1 cellular context compared by ENCODE assay signal in the genomic region with DNA sequence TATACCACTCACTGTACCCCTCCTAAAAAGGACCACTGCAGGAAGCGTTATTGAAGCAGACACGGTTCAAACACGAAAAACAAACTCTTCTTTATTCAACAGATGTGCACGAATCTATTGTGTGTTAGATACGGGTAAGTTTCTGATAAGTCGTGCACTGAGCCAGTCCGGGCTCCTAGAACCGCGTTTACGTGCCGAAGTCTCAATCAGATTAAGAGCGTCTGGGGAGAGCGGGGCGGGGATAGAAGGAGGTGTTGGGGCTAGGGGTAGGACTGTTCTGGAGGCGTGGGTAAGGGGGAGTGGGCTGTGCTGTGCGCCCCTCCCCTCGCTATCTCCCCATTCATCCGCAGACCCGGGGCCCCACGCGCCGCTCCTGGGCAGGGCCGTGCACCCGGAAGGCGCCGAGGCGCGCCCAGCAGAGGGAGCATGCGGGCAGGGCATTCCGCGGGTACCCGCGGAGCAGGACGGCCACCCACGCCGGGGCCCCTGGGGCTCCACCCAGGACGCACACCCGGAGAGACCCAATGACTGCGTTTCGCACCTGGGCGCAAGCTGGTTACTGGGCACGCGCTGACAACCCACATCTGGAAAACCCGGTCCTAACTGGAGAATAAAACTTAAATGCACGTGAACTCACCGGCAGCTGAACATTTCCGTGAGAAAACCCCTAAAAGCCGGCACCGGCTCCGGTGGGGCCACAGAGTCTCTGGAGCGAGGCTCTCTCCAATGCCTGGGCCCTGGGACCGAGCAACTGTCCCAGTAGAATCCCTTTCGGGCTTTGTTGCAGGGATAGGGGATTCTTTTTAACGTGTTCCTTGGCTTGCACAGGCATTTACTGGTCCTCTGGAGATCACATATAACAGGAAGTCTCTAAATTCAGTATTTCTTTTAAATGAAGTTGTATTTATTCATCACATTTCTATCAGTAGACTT.
TF ChIP-seq lines count a peak whose summit lies in the region.

No MANE protein-coding gene starts in this region.

TF ChIP-seq in HCT116, 20 proteins besides CTCF, POLR2A, EP300 and RAD21 (continued from another document):
- TF ChIP-seq YY1 (IDR thresholded peaks at IDR 0.05; ENCODE audit: extremely low read depth, insufficient replicate concordance, low read depth, low read length), result no peak
- peak; percentile 63 for TF ChIP-seq POLR2AphosphoS5 (IDR thresholded peaks at IDR 0.05; ENCODE audit: low read depth, low read length)
- TF ChIP-seq EGR1 (IDR thresholded peaks at IDR 0.05; ENCODE audit: low read depth), result peak; percentile 97
- TF ChIP-seq TCF7L2 (IDR thresholded peaks at IDR 0.05; ENCODE audit: borderline replicate concordance, extremely low read depth, insufficient read depth, insufficient read length), result no peak
- no peak for TF ChIP-seq JUND (IDR thresholded peaks at IDR 0.05)
- no peak for TF ChIP-seq EZH2phosphoT487 (IDR thresholded peaks at IDR 0.05; ENCODE audit: borderline replicate concordance)
- no peak for TF ChIP-seq SRF (IDR thresholded peaks at IDR 0.05; ENCODE audit: low read depth)
- TF ChIP-seq, protein P1, sequence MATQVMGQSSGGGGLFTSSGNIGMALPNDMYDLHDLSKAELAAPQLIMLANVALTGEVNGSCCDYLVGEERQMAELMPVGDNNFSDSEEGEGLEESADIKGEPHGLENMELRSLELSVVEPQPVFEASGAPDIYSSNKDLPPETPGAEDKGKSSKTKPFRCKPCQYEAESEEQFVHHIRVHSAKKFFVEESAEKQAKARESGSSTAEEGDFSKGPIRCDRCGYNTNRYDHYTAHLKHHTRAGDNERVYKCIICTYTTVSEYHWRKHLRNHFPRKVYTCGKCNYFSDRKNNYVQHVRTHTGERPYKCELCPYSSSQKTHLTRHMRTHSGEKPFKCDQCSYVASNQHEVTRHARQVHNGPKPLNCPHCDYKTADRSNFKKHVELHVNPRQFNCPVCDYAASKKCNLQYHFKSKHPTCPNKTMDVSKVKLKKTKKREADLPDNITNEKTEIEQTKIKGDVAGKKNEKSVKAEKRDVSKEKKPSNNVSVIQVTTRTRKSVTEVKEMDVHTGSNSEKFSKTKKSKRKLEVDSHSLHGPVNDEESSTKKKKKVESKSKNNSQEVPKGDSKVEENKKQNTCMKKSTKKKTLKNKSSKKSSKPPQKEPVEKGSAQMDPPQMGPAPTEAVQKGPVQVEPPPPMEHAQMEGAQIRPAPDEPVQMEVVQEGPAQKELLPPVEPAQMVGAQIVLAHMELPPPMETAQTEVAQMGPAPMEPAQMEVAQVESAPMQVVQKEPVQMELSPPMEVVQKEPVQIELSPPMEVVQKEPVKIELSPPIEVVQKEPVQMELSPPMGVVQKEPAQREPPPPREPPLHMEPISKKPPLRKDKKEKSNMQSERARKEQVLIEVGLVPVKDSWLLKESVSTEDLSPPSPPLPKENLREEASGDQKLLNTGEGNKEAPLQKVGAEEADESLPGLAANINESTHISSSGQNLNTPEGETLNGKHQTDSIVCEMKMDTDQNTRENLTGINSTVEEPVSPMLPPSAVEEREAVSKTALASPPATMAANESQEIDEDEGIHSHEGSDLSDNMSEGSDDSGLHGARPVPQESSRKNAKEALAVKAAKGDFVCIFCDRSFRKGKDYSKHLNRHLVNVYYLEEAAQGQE (IDR thresholded peaks at IDR 0.05; ENCODE audit: low read depth), result no peak
TF ChIP-seq in HCT116: peak in this region for 5.
